In the genomic region with DNA sequence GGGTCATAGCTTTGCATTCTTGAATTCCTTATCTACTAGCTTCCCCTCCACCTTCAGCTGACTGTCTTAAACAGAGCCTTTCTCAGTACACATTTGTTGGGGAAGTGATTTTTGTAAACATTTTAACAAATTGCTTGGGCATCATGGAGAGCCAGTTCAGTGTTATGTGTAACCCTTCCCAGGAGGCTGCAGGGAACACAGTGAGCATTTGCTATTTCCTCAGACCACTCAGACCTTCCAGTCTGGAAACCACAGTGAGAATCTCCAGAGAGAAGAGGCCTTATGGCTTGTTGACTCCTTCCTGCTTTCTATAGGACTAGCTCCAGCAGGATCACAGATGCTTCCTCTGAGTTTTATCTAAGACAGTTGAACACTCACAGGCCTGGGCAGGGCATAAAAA, we compare ENCODE assay signal across 17 cellular contexts.
"Had no signal": no experiment of that assay in that cellular context is flagged by ENCODE, and none has a peak within 500 bp of the region (broad histone marks: within the 10 kb centered on the region; RNA-seq: fewer than 3 reads in every experiment).

No MANE protein-coding gene starts in this region.

- H3K4me1 ChIP-seq: colonic mucosa, left lung, psoas muscle, uterus had no signal

- H3K9me3 ChIP-seq: colonic mucosa, esophagus squamous epithelium, left lung, ovary, psoas muscle, tibial nerve, uterus had no signal

- H3K4me3 Mint-ChIP-seq: activated T-helper 17 cell treated with anti-CD3 and anti-CD28 coated beads, Interleukin-2, amount 50 U/mL, for 72 hours; central memory CD8-positive, alpha-beta T cell; natural killer cell; stimulated activated naive CD8-positive, alpha-beta T cell treated with anti-CD3 and anti-CD28 coated beads, Interleukin-15, amount 100 ng/mL, for 72 hours had no signal

- H3K4me1 Mint-ChIP-seq: activated T-helper 17 cell treated with anti-CD3 and anti-CD28 coated beads, Interleukin-2, amount 50 U/mL, for 72 hours; central memory CD8-positive, alpha-beta T cell; natural killer cell; stimulated activated naive CD8-positive, alpha-beta T cell treated with anti-CD3 and anti-CD28 coated beads, Interleukin-15, amount 100 ng/mL, for 72 hours had no signal

- H3K4me3 ChIP-seq: colonic mucosa, esophagus squamous epithelium, left lung, ovary, psoas muscle, tibial nerve, uterus had no signal

- H3K27me3 ChIP-seq: colonic mucosa, esophagus squamous epithelium, left lung, ovary, tibial nerve, uterus had no signal

- ATAC-seq: activated naive CD4-positive, alpha-beta T cell treated with anti-CD3 and anti-CD28 coated beads, Interleukin-2, amount 50 U/mL, for 72 hours; activated T-helper 17 cell treated with anti-CD3 and anti-CD28 coated beads, Interleukin-2, amount 50 U/mL, for 72 hours; left lung; natural killer cell had no signal

- H3K36me3 ChIP-seq: colonic mucosa, esophagus squamous epithelium, left lung, ovary, tibial nerve, uterus had no signal

- H3K27me3 Mint-ChIP-seq: activated T-helper 17 cell treated with anti-CD3 and anti-CD28 coated beads, Interleukin-2, amount 50 U/mL, for 72 hours; stimulated activated naive CD8-positive, alpha-beta T cell treated with anti-CD3 and anti-CD28 coated beads, Interleukin-15, amount 100 ng/mL, for 72 hours had no signal

- DNase-seq: activated T-cell treated with anti-CD3 and anti-CD28 coated beads, Interleukin-2, amount 50 U/mL, for 1 hour; colonic mucosa; esophagus squamous epithelium; left lung; mammary epithelial cell; midbrain; natural killer cell; ovary; psoas muscle; stimulated activated CD4-positive, alpha-beta T cell treated with anti-CD3 and anti-CD28 coated beads, Interleukin-12 subunit alpha, Interleukin-12 subunit beta, amount 100 ng/mL, for 4 hours; stimulated activated naive CD8-positive, alpha-beta T cell treated with anti-CD3 and anti-CD28 coated beads, Interleukin-15, amount 100 ng/mL, for 72 hours; T-helper 1 cell; uterus had no signal

- H3K27ac ChIP-seq: colonic mucosa, left lung, ovary, psoas muscle had no signal

- H3K9me3 Mint-ChIP-seq: activated naive CD4-positive, alpha-beta T cell treated with anti-CD3 and anti-CD28 coated beads, Interleukin-2, amount 50 U/mL, for 72 hours; activated T-helper 17 cell treated with anti-CD3 and anti-CD28 coated beads, Interleukin-2, amount 50 U/mL, for 72 hours; natural killer cell; stimulated activated naive CD8-positive, alpha-beta T cell treated with anti-CD3 and anti-CD28 coated beads, Interleukin-15, amount 100 ng/mL, for 72 hours had no signal

- H3K27ac Mint-ChIP-seq: activated naive CD4-positive, alpha-beta T cell treated with anti-CD3 and anti-CD28 coated beads, Interleukin-2, amount 50 U/mL, for 72 hours; activated T-helper 17 cell treated with anti-CD3 and anti-CD28 coated beads, Interleukin-2, amount 50 U/mL, for 72 hours; natural killer cell; stimulated activated naive CD8-positive, alpha-beta T cell treated with anti-CD3 and anti-CD28 coated beads, Interleukin-15, amount 100 ng/mL, for 72 hours had no signal

- H3K36me3 Mint-ChIP-seq: activated naive CD4-positive, alpha-beta T cell treated with anti-CD3 and anti-CD28 coated beads, Interleukin-2, amount 50 U/mL, for 72 hours; natural killer cell had no signal
